In the genomic region with DNA sequence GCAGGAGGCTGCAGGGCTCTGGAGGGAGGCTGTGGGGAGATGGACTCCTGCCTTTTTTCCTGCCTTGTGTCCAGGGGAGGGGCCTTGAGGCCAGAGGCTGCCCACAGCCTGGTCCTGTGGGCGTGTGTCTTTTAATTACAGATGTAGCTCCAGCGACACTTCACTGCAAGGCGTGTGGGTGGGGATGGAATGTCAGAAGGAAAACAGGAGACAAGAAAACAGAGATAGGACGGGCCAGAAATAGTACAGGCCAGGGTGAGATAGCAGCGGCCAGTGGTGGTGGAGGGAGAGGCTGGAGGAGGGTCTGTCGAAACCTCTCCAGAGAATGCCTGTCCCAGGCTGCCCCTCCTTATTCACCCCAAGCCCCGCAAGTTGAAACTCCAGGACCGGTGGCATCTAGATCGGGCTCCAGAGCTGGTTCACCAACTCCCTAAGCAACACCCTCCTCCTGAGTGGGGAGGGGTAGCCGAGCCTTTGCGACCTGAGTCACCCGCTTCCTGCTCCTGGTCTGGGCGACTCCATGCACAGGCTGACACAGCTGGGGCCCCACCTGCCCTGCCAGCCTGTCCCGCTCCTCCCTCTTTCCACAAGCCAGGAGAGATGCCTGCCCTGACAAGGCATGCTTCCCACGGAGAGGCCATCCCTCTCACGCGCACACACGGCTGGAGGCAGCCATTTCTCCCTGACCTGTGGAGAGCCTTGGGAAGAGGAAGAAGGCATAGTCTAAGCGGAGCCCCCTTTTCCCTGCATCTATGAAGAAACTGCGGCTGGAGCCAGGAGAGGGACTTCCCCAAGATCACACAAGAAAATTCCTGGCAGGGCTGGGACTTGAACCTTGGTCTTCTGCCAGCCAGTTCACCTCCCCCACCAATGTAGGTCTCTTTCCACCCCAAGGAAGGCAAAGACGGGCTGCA, we compare ENCODE assay signal across 9 cellular contexts. TPM values are rescaled to one million over a fixed set of nuclear protein-coding genes. Genes with fewer than 3 reads are reported as not detected.
A peak's percentile ranks its signal among the peaks of the same experiment; 100 is the strongest.
DNase-seq lines count a peak whose midpoint lies in the region; ATAC-seq and TF ChIP-seq lines count a peak whose summit lies in the region.
"Had no signal": no experiment of that assay in that cellular context is flagged by ENCODE, and none has a peak within 500 bp of the region (broad histone marks: within the 10 kb centered on the region; RNA-seq: fewer than 3 reads in every experiment).

No MANE protein-coding gene starts in this region.

- H3K4me1 Mint-ChIP-seq in Caco-2 (ENCODE audit: low read depth, unreplicated experiment): peaks cover 53% of the 10 kb centered on the region
- peaks cover 64% of the 10 kb centered on the region for H3K4me1 Mint-ChIP-seq in nephron progenitor cell
- H3K4me1 Mint-ChIP-seq in immature natural killer cell: peaks cover 0 to 4% of the 10 kb centered on the region in 2 donors

- TSS peak; percentile 76 for BruUV-seq in Caco-2 (replicated peaks; lab: Mats Ljungman, UMichigan)

- H3K36me3 Mint-ChIP-seq in Caco-2 (ENCODE audit: insufficient read depth, unreplicated experiment) (peaks cover 33% of the 10 kb centered on the region), nephron progenitor cell (ENCODE audit: low read depth) (no peaks in the 10 kb centered on the region), immature natural killer cell (no peaks in the 10 kb centered on the region)
- H3K36me3 Mint-ChIP-seq: activated naive CD4-positive, alpha-beta T cell treated with anti-CD3 and anti-CD28 coated beads, Interleukin-2, amount 50 U/mL, for 72 hours had no signal

- H3K27ac ChIP-seq in epithelial cell of prostate: peak overlapping the region; percentile 99

- H3K27me3 Mint-ChIP-seq in Caco-2 (ENCODE audit: insufficient read depth, unreplicated experiment): no peaks in the 10 kb centered on the region
- peaks cover 15% of the 10 kb centered on the region for H3K27me3 Mint-ChIP-seq in nephron progenitor cell (ENCODE audit: low read depth, poor library complexity)
- peaks cover 0 to 4% (median 0%) of the 10 kb centered on the region in 3 donors for H3K27me3 Mint-ChIP-seq in immature natural killer cell (ENCODE audit: low read depth in 3 of 3)

- CTCF ChIA-PET in Caco-2 (lab: Charles Lee): interaction anchor here (0.6 to 4.4 kb wide), 8 partner anchors 7 to 134 kb away, joined by 3 to 45 read pairs (median 4); a partner anchor contains a TSS

- peak overlapping the region; percentile 34 for H3K4me3 ChIP-seq in Caco-2 (ENCODE audit: low read depth, low read length)

- peaks cover 49% of the 10 kb centered on the region for H3K4me1 ChIP-seq in Caco-2

- H3K36me3 ChIP-seq in Caco-2 (ENCODE audit: control insufficient read depth, insufficient read depth, low read length): no peaks in the 10 kb centered on the region

- H3K9me3 Mint-ChIP-seq in Caco-2 (ENCODE audit: unreplicated experiment) (no peaks in the 10 kb centered on the region), nephron progenitor cell (no peaks in the 10 kb centered on the region), immature natural killer cell (no peaks in the 10 kb centered on the region)
- H3K9me3 Mint-ChIP-seq: activated naive CD4-positive, alpha-beta T cell treated with anti-CD3 and anti-CD28 coated beads, Interleukin-2, amount 50 U/mL, for 72 hours had no signal

- H3K4me3 Mint-ChIP-seq in Caco-2 (ENCODE audit: unreplicated experiment) (peak overlapping the region; percentile 67), nephron progenitor cell (peak overlapping the region; percentile 66), immature natural killer cell (no peak overlapping the region)

- POLR2A ChIA-PET in Caco-2 (lab: Charles Lee): interaction anchor here (0.8 to 2.5 kb wide), 9 partner anchors 7 to 224 kb away, joined by 3 to 44 read pairs (median 5); a partner anchor contains a TSS

- TF ChIP-seq CTCF in Caco-2 (IDR thresholded peaks at IDR 0.05; ENCODE audit: insufficient read depth in 1 of 2, low read depth in 1 of 2, low read length in 1 of 2, severe bottlenecking in 1 of 2, unreplicated experiment in 1 of 2) (no peak), nephron progenitor cell (IDR thresholded peaks at IDR 0.05) (no peak)

- DNase-seq in Caco-2 (peak; percentile 94 to 97), NCI-H460 (ENCODE audit: extremely low read depth, low read depth) (peak; percentile 81), epithelial cell of prostate (ENCODE audit: low read depth, low spot score) (peak; percentile 84), nephron progenitor cell (no peak), NCI-H2107 (lab: John Stamatoyannopoulos, UW) (no peak), immature natural killer cell (no peak)
- DNase-seq in stimulated activated naive CD4-positive, alpha-beta T cell (lab: John Stamatoyannopoulos, UW): no peak

- no peaks in the 10 kb centered on the region for H3K9me3 ChIP-seq in Caco-2

- no peaks in the 10 kb centered on the region for H3K27me3 ChIP-seq in Caco-2 (replicated peaks; ENCODE audit: control insufficient read depth, insufficient read depth, low read length)

- intact Hi-C loops in Caco-2 (cut with micrococcal nuclease; ENCODE audit: unreplicated experiment): loop anchor here (1.0 kb wide), 2 partner anchors 8 to 21 kb away; no protein-coding TSS in a partner anchor

- H3K27ac Mint-ChIP-seq in Caco-2 (ENCODE audit: unreplicated experiment) (peak overlapping the region; percentile 83), nephron progenitor cell (peak overlapping the region; percentile 95), immature natural killer cell (no peak overlapping the region)
- H3K27ac Mint-ChIP-seq: activated naive CD4-positive, alpha-beta T cell treated with anti-CD3 and anti-CD28 coated beads, Interleukin-2, amount 50 U/mL, for 72 hours had no signal

- ATAC-seq in HG03175 (IDR thresholded peaks at IDR 0.05; ENCODE audit: unreplicated experiment): no peak

RNA-seq across cellular contexts. Expression of a gene that starts 6.6 kb away (rescaled TPM):
- 392 and 419 TPM in 2 replicates for total RNA-seq in Caco-2 (2022)
- 142 and 158 TPM in 2 replicates for total RNA-seq in NCI-H460 (2014; rRNA removed; shearing (Covaris generic))
- polyA plus RNA-seq in NCI-H460 (2014; cell fraction: nucleus; rRNA removed): 111 and 120 TPM in 2 replicates
- under 1 TPM in 2 of 3 donors, not detected in 1; 0.61 to 0.76 TPM for polyA plus RNA-seq in immature natural killer cell

RNA-seq across cellular contexts. Expression of a gene that starts 18.7 kb away (rescaled TPM):
- total RNA-seq in Caco-2 (2022): 34.1 and 39.2 TPM in 2 replicates
- total RNA-seq in NCI-H460 (2014; rRNA removed; shearing (Covaris generic)): 42.9 and 47.7 TPM in 2 replicates
- 72.6 and 110 TPM in 2 replicates for polyA plus RNA-seq in NCI-H460 (2014; cell fraction: nucleus; rRNA removed)
- 10 to 100 TPM in 1 of 3 donors, 1 to 10 TPM in 2; 6.7 to 11.2 (median 9.8) TPM for polyA plus RNA-seq in immature natural killer cell

RNA-seq across cellular contexts. Expression of a gene that starts 19.7 kb away (rescaled TPM):
- 112 and 132 TPM in 2 replicates for total RNA-seq in Caco-2 (2022)
- 264 and 267 TPM in 2 replicates for total RNA-seq in NCI-H460 (2014; rRNA removed; shearing (Covaris generic))
- polyA plus RNA-seq in NCI-H460 (2014; cell fraction: nucleus; rRNA removed): 1,105 and 1,166 TPM in 2 replicates
- under 1 TPM in 2 of 3 donors, not detected in 1; 0.43 to 0.71 TPM for polyA plus RNA-seq in immature natural killer cell

RNA-seq across cellular contexts. Expression of a gene that starts 42.9 kb away (rescaled TPM):
- total RNA-seq in Caco-2 (2022): 85.4 and 94.5 TPM in 2 replicates
- total RNA-seq in NCI-H460 (2014; rRNA removed; shearing (Covaris generic)): 103 and 119 TPM in 2 replicates
- 83.9 and 134 TPM in 2 replicates for polyA plus RNA-seq in NCI-H460 (2014; cell fraction: nucleus; rRNA removed)
- 10 to 100 TPM in 2 of 3 donors, 1 to 10 TPM in 1; 6.4 to 24.6 (median 13.7) TPM for polyA plus RNA-seq in immature natural killer cell

RNA-seq across cellular contexts. Expression of a gene that starts 44.5 kb away (rescaled TPM):
- not detected in 2 replicates for total RNA-seq in Caco-2 (2022)
- total RNA-seq in NCI-H460 (2014; rRNA removed; shearing (Covaris generic)): 0.05 TPM in 1 of 2 replicates, not detected in the other
- polyA plus RNA-seq in NCI-H460 (2014; cell fraction: nucleus; rRNA removed): 1.3 TPM in 1 of 2 replicates, not detected in the other
- polyA plus RNA-seq in immature natural killer cell: under 1 TPM in 1 of 3 donors, not detected in 2; 0.15 TPM

Comparison
In these comparisons a context has a peak if more than half of its experiments do, and no peak if none do; other contexts are left out.
1. DNase-seq: peak in Caco-2 (2 of 2), NCI-H460 (single experiment) and epithelial cell of prostate (single experiment); none in nephron progenitor cell (single experiment), NCI-H2107 (single experiment), immature natural killer cell (0 of 3) and stimulated activated naive CD4-positive, alpha-beta T cell (0 of 6).
2. H3K27ac Mint-ChIP-seq: peak in Caco-2 (single experiment) and nephron progenitor cell (single experiment); none in immature natural killer cell (0 of 6).
3. H3K4me3 Mint-ChIP-seq: peak in Caco-2 (single experiment) and nephron progenitor cell (single experiment); none in immature natural killer cell (0 of 5).